In the genomic region with DNA sequence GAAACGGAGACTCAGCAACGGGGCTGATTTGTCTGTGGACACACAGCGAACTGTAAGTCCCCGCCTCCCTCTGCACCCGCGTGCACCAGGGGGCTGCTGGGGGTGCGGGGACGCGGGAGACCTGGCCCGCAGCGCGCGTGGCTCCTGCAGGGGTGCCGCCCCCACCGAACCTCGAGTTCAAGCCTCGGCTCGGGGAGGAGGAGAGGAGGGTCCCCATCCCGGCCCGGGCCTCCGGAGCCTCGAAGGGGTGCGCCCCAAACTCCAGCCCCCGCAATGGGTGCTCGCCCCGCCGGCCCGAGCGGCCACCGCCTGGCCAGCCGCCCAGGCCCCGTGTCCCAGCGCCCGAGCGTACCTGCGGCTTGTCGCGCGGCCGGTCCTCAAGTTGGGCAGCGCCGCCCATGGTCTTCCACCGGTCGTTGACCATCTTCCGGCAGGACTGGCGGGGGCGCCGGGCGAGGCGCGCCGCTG, we compare ENCODE assay signal across 2 cellular contexts.
TF ChIP-seq lines count a peak whose summit lies in the region.

No MANE protein-coding gene starts in this region.

TF ChIP-seq in IMR-90, 13 proteins besides CTCF, POLR2A, EP300 and RAD21:
- TF ChIP-seq, protein P1, sequence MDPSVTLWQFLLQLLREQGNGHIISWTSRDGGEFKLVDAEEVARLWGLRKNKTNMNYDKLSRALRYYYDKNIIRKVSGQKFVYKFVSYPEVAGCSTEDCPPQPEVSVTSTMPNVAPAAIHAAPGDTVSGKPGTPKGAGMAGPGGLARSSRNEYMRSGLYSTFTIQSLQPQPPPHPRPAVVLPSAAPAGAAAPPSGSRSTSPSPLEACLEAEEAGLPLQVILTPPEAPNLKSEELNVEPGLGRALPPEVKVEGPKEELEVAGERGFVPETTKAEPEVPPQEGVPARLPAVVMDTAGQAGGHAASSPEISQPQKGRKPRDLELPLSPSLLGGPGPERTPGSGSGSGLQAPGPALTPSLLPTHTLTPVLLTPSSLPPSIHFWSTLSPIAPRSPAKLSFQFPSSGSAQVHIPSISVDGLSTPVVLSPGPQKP (IDR thresholded peaks at IDR 0.05; ENCODE audit: borderline replicate concordance, low read depth, low read length), result no peak
- TF ChIP-seq SMC3 (IDR thresholded peaks at IDR 0.05; ENCODE audit: low read depth, low read length), result no peak
- TF ChIP-seq RCOR1 (IDR thresholded peaks at IDR 0.05; ENCODE audit: insufficient replicate concordance, low read length), result no peak
- TF ChIP-seq FOS (IDR thresholded peaks at IDR 0.05; ENCODE audit: low read depth, low read length), result no peak
- TF ChIP-seq RFX5 (IDR thresholded peaks at IDR 0.05; ENCODE audit: low read depth, low read length), result no peak
- no peak for TF ChIP-seq CEBPB (IDR thresholded peaks at IDR 0.05; ENCODE audit: low read depth, low read length)
- TF ChIP-seq, protein P2, sequence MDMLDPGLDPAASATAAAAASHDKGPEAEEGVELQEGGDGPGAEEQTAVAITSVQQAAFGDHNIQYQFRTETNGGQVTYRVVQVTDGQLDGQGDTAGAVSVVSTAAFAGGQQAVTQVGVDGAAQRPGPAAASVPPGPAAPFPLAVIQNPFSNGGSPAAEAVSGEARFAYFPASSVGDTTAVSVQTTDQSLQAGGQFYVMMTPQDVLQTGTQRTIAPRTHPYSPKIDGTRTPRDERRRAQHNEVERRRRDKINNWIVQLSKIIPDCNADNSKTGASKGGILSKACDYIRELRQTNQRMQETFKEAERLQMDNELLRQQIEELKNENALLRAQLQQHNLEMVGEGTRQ (IDR thresholded peaks at IDR 0.05; ENCODE audit: low read depth, low read length), result no peak
- no peak for TF ChIP-seq NFE2L2 (IDR thresholded peaks at IDR 0.05; ENCODE audit: low read depth, low read length)
- no peak for TF ChIP-seq MAZ (IDR thresholded peaks at IDR 0.05; ENCODE audit: borderline replicate concordance, low read depth, low read length)
- TF ChIP-seq BHLHE40 (IDR thresholded peaks at IDR 0.05; ENCODE audit: low read depth, low read length), result no peak
- TF ChIP-seq MAFK (IDR thresholded peaks at IDR 0.05; ENCODE audit: low read depth, low read length), result no peak
- no peak for TF ChIP-seq CHD1 (IDR thresholded peaks at IDR 0.05; ENCODE audit: low read depth, low read length)

TF ChIP-seq in H1, 55 proteins besides CTCF, POLR2A, EP300 and RAD21:
- TF ChIP-seq, protein P3, sequence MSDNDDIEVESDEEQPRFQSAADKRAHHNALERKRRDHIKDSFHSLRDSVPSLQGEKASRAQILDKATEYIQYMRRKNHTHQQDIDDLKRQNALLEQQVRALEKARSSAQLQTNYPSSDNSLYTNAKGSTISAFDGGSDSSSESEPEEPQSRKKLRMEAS (IDR thresholded peaks at IDR 0.05), result no peak
- TF ChIP-seq HDAC6 (IDR thresholded peaks at IDR 0.05; ENCODE audit: low read depth, low read length), result no peak
- TF ChIP-seq HDAC2 (IDR thresholded peaks at IDR 0.05; ENCODE audit: borderline replicate concordance in 1 of 2, low read depth in 2 of 2, low read length in 2 of 2), result no peak
- no peak for TF ChIP-seq SIX5 (IDR thresholded peaks at IDR 0.05; ENCODE audit: low read depth, low read length)
- no peak for TF ChIP-seq POLR2AphosphoS5 (IDR thresholded peaks at IDR 0.05; ENCODE audit: low read depth, low read length)
- TF ChIP-seq JUN (IDR thresholded peaks at IDR 0.05; ENCODE audit: low read depth, low read length), result no peak
- TF ChIP-seq KDM5A (IDR thresholded peaks at IDR 0.05; ENCODE audit: low read length), result no peak
- no peak for TF ChIP-seq SUZ12 (IDR thresholded peaks at IDR 0.05; ENCODE audit: low read length)
- no peak for TF ChIP-seq JUND (IDR thresholded peaks at IDR 0.05; ENCODE audit: low read length)
- TF ChIP-seq BRCA1 (IDR thresholded peaks at IDR 0.05; ENCODE audit: low read depth, low read length), result no peak
- TF ChIP-seq SP1 (IDR thresholded peaks at IDR 0.05; ENCODE audit: low read depth, low read length), result no peak
- TF ChIP-seq EZH2 (IDR thresholded peaks at IDR 0.05; ENCODE audit: low read depth, low read length, severe bottlenecking), result peak; percentile 16
- peak; percentile 5; the same call in 1 of the 2 replicates for TF ChIP-seq RBBP5 (IDR thresholded peaks at IDR 0.05; ENCODE audit: borderline replicate concordance, low read depth, low read length)
